ENCODE assay signal across 12 cellular contexts in the genomic region with DNA sequence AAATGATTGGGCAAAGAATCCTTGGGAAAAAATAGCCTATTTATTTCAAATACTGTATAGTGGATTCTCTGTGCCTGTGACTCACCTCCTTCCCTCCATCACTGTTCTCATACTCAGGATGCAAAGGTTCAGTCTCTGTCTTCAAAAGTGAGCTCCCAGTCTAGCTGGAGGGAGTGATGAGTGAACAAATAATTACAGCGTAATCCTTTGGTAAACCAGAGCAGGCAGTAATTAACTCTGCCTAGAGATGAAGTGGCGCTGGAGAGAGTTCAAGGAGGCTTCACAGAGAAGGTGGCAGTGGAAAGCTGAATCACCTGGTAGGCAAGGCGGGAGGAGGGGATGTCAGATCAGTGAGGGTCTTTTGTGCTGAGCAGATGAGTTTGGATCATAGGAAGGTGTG. TPM values are rescaled to one million over a fixed set of nuclear protein-coding genes. Genes with fewer than 3 reads are reported as not detected.
A peak's percentile ranks its signal among the peaks of the same experiment; 100 is the strongest.
DNase-seq lines count a peak whose midpoint lies in the region; ATAC-seq lines count a peak whose summit lies in the region.
"Had no signal": no experiment of that assay in that cellular context is flagged by ENCODE, and none has a peak within 500 bp of the region (broad histone marks: within the 10 kb centered on the region; RNA-seq: fewer than 3 reads in every experiment).

No MANE protein-coding gene starts in this region.

- H3K27me3 Mint-ChIP-seq in activated T-helper 2 cell treated with anti-CD3 and anti-CD28 coated beads, Interferon-gamma antibody, Interleukin-2, Interleukin-4, amounts not matched to agents 10 μg/mL and 5 μg/mL and 100 μg/mL, durations not matched to agents 14 hours and 24 hours and 36 hours (ENCODE audit: low read depth), result no peaks in the 10 kb centered on the region
- no peaks in the 10 kb centered on the region for H3K27me3 Mint-ChIP-seq in naive thymus-derived CD8-positive, alpha-beta T cell

- POLR2A ChIA-PET in naive thymus-derived CD8-positive, alpha-beta T cell (lab: Charles Lee), result interaction anchor here (1.1 to 1.4 kb wide), 3 partner anchors 37 to 74 kb away, joined by 3 read pairs; no protein-coding TSS in a partner anchor

- H3K9me3 Mint-ChIP-seq in activated T-helper 2 cell treated with anti-CD3 and anti-CD28 coated beads, Interferon-gamma antibody, Interleukin-2, Interleukin-4, amounts not matched to agents 10 μg/mL and 5 μg/mL and 100 μg/mL, durations not matched to agents 14 hours and 24 hours and 36 hours, result no peaks in the 10 kb centered on the region
- no peaks in the 10 kb centered on the region for H3K9me3 Mint-ChIP-seq in naive thymus-derived CD8-positive, alpha-beta T cell

- peak overlapping the region; percentile 0 for H3K4me3 Mint-ChIP-seq in activated T-helper 2 cell treated with anti-CD3 and anti-CD28 coated beads, Interferon-gamma antibody, Interleukin-2, Interleukin-4, amounts not matched to agents 10 μg/mL and 5 μg/mL and 100 μg/mL, durations not matched to agents 14 hours and 24 hours and 36 hours (ENCODE audit: low read depth)
- peak overlapping the region in 1 of 10 donors; percentile 34 for H3K4me3 Mint-ChIP-seq in naive thymus-derived CD8-positive, alpha-beta T cell

- ATAC-seq in naive thymus-derived CD8-positive, alpha-beta T cell, result no peak
- ATAC-seq in left ventricle myocardium superior (no peak), GM21381 (IDR thresholded peaks at IDR 0.05; ENCODE audit: unreplicated experiment) (no peak)

- H3K36me3 Mint-ChIP-seq in activated T-helper 2 cell treated with anti-CD3 and anti-CD28 coated beads, Interferon-gamma antibody, Interleukin-2, Interleukin-4, amounts not matched to agents 10 μg/mL and 5 μg/mL and 100 μg/mL, durations not matched to agents 14 hours and 24 hours and 36 hours (ENCODE audit: low read depth), result peaks cover 65% of the 10 kb centered on the region
- peaks cover 0 to 73% (median 4%) of the 10 kb centered on the region in 3 donors for H3K36me3 Mint-ChIP-seq in naive thymus-derived CD8-positive, alpha-beta T cell

- peak overlapping the region; percentile 5 for H3K27ac Mint-ChIP-seq in activated T-helper 2 cell treated with anti-CD3 and anti-CD28 coated beads, Interferon-gamma antibody, Interleukin-2, Interleukin-4, amounts not matched to agents 10 μg/mL and 5 μg/mL and 100 μg/mL, durations not matched to agents 14 hours and 24 hours and 36 hours
- H3K27ac Mint-ChIP-seq in naive thymus-derived CD8-positive, alpha-beta T cell, result peak overlapping the region in 8 of 10 donors; percentile 8 to 83 (median 47)

- intact Hi-C loops in activated T-helper 2 cell treated with anti-CD3 and anti-CD28 coated beads, Interferon-gamma antibody, Interleukin-2, Interleukin-4, amounts not matched to agents 10 μg/mL and 5 μg/mL and 100 μg/mL, durations not matched to agents 14 hours and 24 hours and 36 hours (cut with micrococcal nuclease), result loop anchor here (2.0 kb wide), 2 partner anchors 30 to 54 kb away; no protein-coding TSS in a partner anchor
- intact Hi-C loops in left ventricle myocardium superior (cut with micrococcal nuclease), result no loop called here

- peaks cover 74% of the 10 kb centered on the region for H3K4me1 Mint-ChIP-seq in activated T-helper 2 cell treated with anti-CD3 and anti-CD28 coated beads, Interferon-gamma antibody, Interleukin-2, Interleukin-4, amounts not matched to agents 10 μg/mL and 5 μg/mL and 100 μg/mL, durations not matched to agents 14 hours and 24 hours and 36 hours (ENCODE audit: low read depth)
- peaks cover 48 to 93% (median 86%) of the 10 kb centered on the region in 4 donors for H3K4me1 Mint-ChIP-seq in naive thymus-derived CD8-positive, alpha-beta T cell

- DNase-seq in NCI-H146 (lab: John Stamatoyannopoulos, UW) (peak; percentile 29), NCI-H146 treated with DMSO at 0.1 percent for 48 hours (lab: John Stamatoyannopoulos, UW; ENCODE audit: unreplicated experiment) (no peak), NCI-H2029 (lab: John Stamatoyannopoulos, UW) (peak; percentile 34), left ventricle myocardium superior (no peak)
- DNase-seq in activated T-helper 2 cell treated with anti-CD3 and anti-CD28 coated beads, Interferon-gamma antibody, Interleukin-2, Interleukin-4, amounts not matched to agents 10 μg/mL and 5 μg/mL and 100 μg/mL, durations not matched to agents 14 hours and 24 hours and 36 hours (ENCODE audit: low spot score), result no peak
- no peak for DNase-seq in naive thymus-derived CD8-positive, alpha-beta T cell
- no peak for DNase-seq in stimulated activated naive CD4-positive, alpha-beta T cell (lab: John Stamatoyannopoulos, UW)
- DNase-seq: 8988T; activated CD4-positive, alpha-beta T cell treated with anti-CD3 and anti-CD28 coated beads for 1 hour; tibial artery had no signal

RNA-seq across cellular contexts. Expression of a gene that starts 6.5 kb away (rescaled TPM):
- 86.8 and 90.9 TPM in 2 replicates for total RNA-seq in activated T-helper 2 cell treated with anti-CD3 and anti-CD28 coated beads, Interferon-gamma antibody, Interleukin-2, Interleukin-4, amounts not matched to agents 10 μg/mL and 5 μg/mL and 100 μg/mL, durations not matched to agents 14 hours and 24 hours and 36 hours
- 10 to 100 TPM; 70.3 to 72.3 TPM for total RNA-seq in naive thymus-derived CD8-positive, alpha-beta T cell
- 100 to 1,000 TPM; 207 to 219 (median 215) TPM for polyA plus RNA-seq in naive thymus-derived CD8-positive, alpha-beta T cell
- 18.1 TPM for total RNA-seq in left ventricle myocardium superior

RNA-seq across cellular contexts. Expression of a gene that starts 40.4 kb away (rescaled TPM):
- 0.14 and 0.21 TPM in 2 replicates for total RNA-seq in activated T-helper 2 cell treated with anti-CD3 and anti-CD28 coated beads, Interferon-gamma antibody, Interleukin-2, Interleukin-4, amounts not matched to agents 10 μg/mL and 5 μg/mL and 100 μg/mL, durations not matched to agents 14 hours and 24 hours and 36 hours
- not detected for total RNA-seq in naive thymus-derived CD8-positive, alpha-beta T cell
- under 1 TPM in 1 of 3 donors, not detected in 2; 0.13 TPM for polyA plus RNA-seq in naive thymus-derived CD8-positive, alpha-beta T cell
- 0.32 TPM for total RNA-seq in left ventricle myocardium superior
- total RNA-seq: OCI-LY7 had no signal

RNA-seq across cellular contexts. Expression of a gene that starts 51.5 kb away (rescaled TPM):
- 23.5 and 23.6 TPM in 2 replicates for total RNA-seq in activated T-helper 2 cell treated with anti-CD3 and anti-CD28 coated beads, Interferon-gamma antibody, Interleukin-2, Interleukin-4, amounts not matched to agents 10 μg/mL and 5 μg/mL and 100 μg/mL, durations not matched to agents 14 hours and 24 hours and 36 hours
- total RNA-seq in naive thymus-derived CD8-positive, alpha-beta T cell, result 10 to 100 TPM; 30.1 to 30.5 TPM
- polyA plus RNA-seq in naive thymus-derived CD8-positive, alpha-beta T cell, result 1 to 10 TPM in 1 of 3 donors, under 1 TPM in 2; 0.46 to 1.0 (median 0.61) TPM
- total RNA-seq in left ventricle myocardium superior, result 3.3 TPM

Comparison
In these comparisons a context has a peak if more than half of its experiments do, and no peak if none do; other contexts are left out.
1. DNase-seq: peak in NCI-H146 (single experiment) and NCI-H2029 (single experiment); none in NCI-H146 treated with DMSO at 0.1 percent for 48 hours (single experiment), activated T-helper 2 cell treated with anti-CD3 and anti-CD28 coated beads, Interferon-gamma antibody, Interleukin-2, Interleukin-4, amounts not matched to agents 10 μg/mL and 5 μg/mL and 100 μg/mL, durations not matched to agents 14 hours and 24 hours and 36 hours (single experiment), naive thymus-derived CD8-positive, alpha-beta T cell (0 of 10), stimulated activated naive CD4-positive, alpha-beta T cell (0 of 6) and left ventricle myocardium superior (single experiment).